In the genomic region with DNA sequence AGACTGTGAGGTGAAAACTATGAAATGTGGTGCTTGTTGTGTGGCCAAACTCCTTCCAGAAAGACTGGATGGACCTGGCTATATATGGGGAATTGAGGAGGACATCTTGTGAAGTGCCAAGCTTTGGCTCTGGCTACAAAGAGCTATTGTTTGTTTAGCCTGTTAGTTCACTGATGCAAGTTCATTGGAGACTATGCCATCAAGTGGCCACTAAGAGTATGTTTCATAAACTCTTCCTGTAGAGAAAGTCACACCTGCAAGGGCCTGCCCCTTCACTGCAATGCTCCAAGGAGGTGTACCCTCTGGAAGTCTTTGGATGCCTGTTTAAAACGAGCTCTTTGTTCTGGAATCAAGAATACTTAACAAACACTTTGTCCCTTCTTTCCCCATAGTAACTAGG, we compare ENCODE assay signal across 19 cellular contexts.
A peak's percentile ranks its signal among the peaks of the same experiment; 100 is the strongest.
DNase-seq lines count a peak whose midpoint lies in the region; ATAC-seq and TF ChIP-seq lines count a peak whose summit lies in the region.
"Had no signal": no experiment of that assay in that cellular context is flagged by ENCODE, and none has a peak within 500 bp of the region (broad histone marks: within the 10 kb centered on the region; RNA-seq: fewer than 3 reads in every experiment).

No MANE protein-coding gene starts in this region.

- no peak overlapping the region for H2AFZ ChIP-seq in hepatocyte

- no peak for ATAC-seq in left cardiac atrium

- no peaks in the 10 kb centered on the region for H4K20me1 ChIP-seq in hepatocyte (ENCODE audit: insufficient read depth, poor library complexity, severe bottlenecking)

- no peak for TF ChIP-seq EP300 in transverse colon (IDR thresholded peaks at IDR 0.05; ENCODE audit: low read depth)

- H3K27me3 ChIP-seq in left ventricle myocardium inferior (ENCODE audit: low read depth): no peaks in the 10 kb centered on the region
- no peaks in the 10 kb centered on the region for H3K27me3 ChIP-seq in hepatocyte
- H3K27me3 ChIP-seq in transverse colon: no peaks in the 10 kb centered on the region

- H3K4me1 ChIP-seq in left ventricle myocardium inferior: no peaks in the 10 kb centered on the region
- no peaks in the 10 kb centered on the region for H3K4me1 ChIP-seq in hepatocyte (ENCODE audit: insufficient read depth)
- H3K4me1 ChIP-seq in transverse colon: peaks cover 0 to 8% (median 4%) of the 10 kb centered on the region in 4 donors

- intact Hi-C loops in left ventricle myocardium inferior (cut with micrococcal nuclease): no loop called here
- intact Hi-C loops in left cardiac atrium (cut with DNase I): no loop called here
- intact Hi-C loops in transverse colon (cut with DNase I; ENCODE audit: low total_unique reads): no loop called here

- no peak for TF ChIP-seq POLR2A in transverse colon (IDR thresholded peaks at IDR 0.05)

- DNase-seq in left ventricle myocardium inferior (no peak), left cardiac atrium (no peak), OCI-M1 (lab: John Stamatoyannopoulos, UW) (peak; percentile 8), hepatocyte (ENCODE audit: low spot score) (peak; percentile 18), transverse colon (no peak), NCI-H510A (lab: John Stamatoyannopoulos, UW) (no peak), HK-2 (ENCODE audit: unreplicated experiment) (no peak), ureter (ENCODE audit: low spot score) (no peak)
- DNase-seq: activated CD4-positive, alpha-beta T cell treated with anti-CD3 and anti-CD28 coated beads, Interleukin-2, amount 10 ng/mL, durations not matched to agents 7 days and 5 days; activated CD8-positive, alpha-beta memory T cell treated with anti-CD3 and anti-CD28 coated beads, Interleukin-2, amount 50 U/mL, for 4 hours; HFFc6; hippocampal formation; KBM-7; kidney glomerular epithelial cell; midbrain; NCI-H1105 treated with DMSO at 0.1 percent for 48 hours; NCI-H2081 treated with DMSO at 0.1 percent for 48 hours; NCI-H526 treated with DMSO at 0.1 percent for 48 hours; RPMI8226 had no signal

- WGBS in hepatocyte (ENCODE audit: low lambda C conversion rate, missing lambda C conversion rate): 53% methylated on average over 1 of the region's 1 CpG
- WGBS in transverse colon (ENCODE audit: low coverage in 1 of 2), 2 donors: 31% methylated on average over 1 of the region's 1 CpG; no CpG with 5 or more reads in 1 of the 2 donors

- no peaks in the 10 kb centered on the region for H3K9me2 ChIP-seq in hepatocyte (replicated peaks; ENCODE audit: insufficient read depth)

- H3K4me2 ChIP-seq in hepatocyte: no peak overlapping the region

- no peaks in the 10 kb centered on the region for H3K36me3 ChIP-seq in left ventricle myocardium inferior
- H3K36me3 ChIP-seq in hepatocyte (replicated peaks; ENCODE audit: insufficient read depth, low read depth): no peaks in the 10 kb centered on the region
- H3K36me3 ChIP-seq in transverse colon: no peaks in the 10 kb centered on the region

- H3K4me3 ChIP-seq in left ventricle myocardium inferior (no peak overlapping the region), hepatocyte (no peak overlapping the region), transverse colon (no peak overlapping the region)

- H3K9me3 ChIP-seq in left ventricle myocardium inferior (replicated peaks): peaks cover 43% of the 10 kb centered on the region
- H3K9me3 ChIP-seq in hepatocyte (ENCODE audit: low read depth): no peaks in the 10 kb centered on the region
- peaks cover 9 to 10% of the 10 kb centered on the region in 2 donors for H3K9me3 ChIP-seq in transverse colon

- TF ChIP-seq CTCF in left ventricle myocardium inferior (IDR thresholded peaks at IDR 0.05; ENCODE audit: borderline replicate concordance) (peak; percentile 38), hepatocyte (IDR thresholded peaks at IDR 0.05; ENCODE audit: poor library complexity) (peak; percentile 15), transverse colon (IDR thresholded peaks at IDR 0.05) (peak in 4 of 5 experiments; percentile 18 to 40 (median 24))

- H3K27ac ChIP-seq in left ventricle myocardium inferior (replicated peaks) (no peak overlapping the region), hepatocyte (no peak overlapping the region), transverse colon (no peak overlapping the region)

- in situ Hi-C loops in transverse colon (cut with MboI; ENCODE audit: low pct_ligation_motif_present in 1 of 4, low pct_unique_long_range_greater_than_20kb in 1 of 4, low sequenced_read_pairs in 3 of 4): no loop called here

- no peaks in the 10 kb centered on the region for H3K79me2 ChIP-seq in hepatocyte

Comparison
In these comparisons a context has a peak if more than half of its experiments do, and no peak if none do; other contexts are left out.
1. DNase-seq: peak in OCI-M1 (single experiment) and hepatocyte (single experiment); none in left ventricle myocardium inferior (single experiment), left cardiac atrium (single experiment), transverse colon (single experiment), NCI-H510A (single experiment), HK-2 (single experiment) and ureter (single experiment).
2. Peak in every context shown above with its lines, with median percentiles within 50 percentile points of each other: CTCF ChIP-seq.